ENCODE assay signal across 25 cellular contexts in the genomic region with DNA sequence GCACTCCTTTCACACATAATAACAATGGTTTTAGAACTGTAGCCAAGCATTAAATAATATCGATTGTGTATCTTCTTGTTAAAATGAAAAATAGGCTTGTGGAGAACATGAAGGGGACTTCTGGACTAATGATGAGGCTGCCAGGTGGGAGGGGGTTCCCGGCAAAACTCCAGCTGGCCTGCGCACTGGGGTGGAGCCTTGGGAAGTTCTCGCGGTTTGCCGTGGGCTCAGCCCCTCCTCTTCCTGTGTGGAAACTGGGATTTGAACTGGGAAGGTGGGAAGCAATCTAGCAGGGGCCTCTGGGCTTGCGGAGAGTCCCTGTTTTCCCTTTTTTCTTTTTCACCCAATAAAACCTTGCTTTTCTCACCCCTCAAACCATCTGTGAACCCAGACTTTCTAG.
"Had no signal": no experiment of that assay in that cellular context is flagged by ENCODE, and none has a peak within 500 bp of the region (broad histone marks: within the 10 kb centered on the region; RNA-seq: fewer than 3 reads in every experiment).

No MANE protein-coding gene starts in this region.

- H3K27me3 ChIP-seq: colonic mucosa, right atrium auricular region, stomach, tibial artery, upper lobe of right lung had no signal

- H3K4me1 ChIP-seq: colonic mucosa, left ventricle myocardium inferior, parathyroid adenoma, right atrium auricular region, stomach, tibial artery, upper lobe of right lung had no signal

- H3K36me3 Mint-ChIP-seq: activated naive CD4-positive, alpha-beta T cell treated with anti-CD3 and anti-CD28 coated beads, Interleukin-2, amount 50 U/mL, for 72 hours; mesothelial cell of epicardium; naive B cell; stimulated activated naive B cell treated with anti-CD40 and anti-IgM and Interleukin-4, amounts not matched to agents 10 μg/mL and 1 μg/mL and 100 μg/mL, for 72 hours had no signal

- H3K4me3 Mint-ChIP-seq: activated CD4-positive, alpha-beta T cell treated with anti-CD3 and anti-CD28 coated beads for 36 hours; activated T-cell treated with anti-CD3 and anti-CD28 coated beads, Interleukin-2, amount 50 U/mL, for 72 hours; mesothelial cell of epicardium; naive B cell; nephron progenitor cell; stimulated activated naive B cell treated with anti-CD40 and anti-IgM and Interleukin-4, amounts not matched to agents 10 μg/mL and 1 μg/mL and 100 μg/mL, for 72 hours had no signal

- H3K9me3 ChIP-seq: colonic mucosa, right atrium auricular region, stomach, tibial artery, upper lobe of right lung had no signal

- DNase-seq: activated CD4-positive, alpha-beta T cell treated with anti-CD3 and anti-CD28 coated beads for 36 hours; activated CD4-positive, CD25-positive, alpha-beta regulatory T cell; activated naive CD4-positive, alpha-beta T cell; activated T-cell treated with anti-CD3 and anti-CD28 coated beads for 4 hours; activated T-cell treated with anti-CD3 and anti-CD28 coated beads, Interleukin-2, amount 50 U/mL, for 72 hours; colonic mucosa; effector CD8-positive, alpha-beta T cell; glutamatergic neuron; islet precursor cell; left ventricle myocardium inferior; naive B cell; nephron progenitor cell; nucleus accumbens; stimulated activated CD4-positive, alpha-beta T cell treated with anti-CD3 and anti-CD28 coated beads, Interleukin-15, amount 100 ng/mL, for 24 hours; stimulated activated CD4-positive, alpha-beta T cell treated with anti-CD3 and anti-CD28 coated beads, Interleukin-2, amount 100 ng/mL, for 24 hours; stimulated activated naive B cell treated with anti-CD40 and anti-IgM and Interleukin-4, amounts not matched to agents 10 μg/mL and 1 μg/mL and 100 μg/mL, for 72 hours; stomach; tibial artery; upper lobe of right lung had no signal

- H3K4me1 Mint-ChIP-seq: activated CD4-positive, alpha-beta T cell treated with anti-CD3 and anti-CD28 coated beads for 36 hours; naive B cell; nephron progenitor cell; stimulated activated naive B cell treated with anti-CD40 and anti-IgM and Interleukin-4, amounts not matched to agents 10 μg/mL and 1 μg/mL and 100 μg/mL, for 72 hours had no signal

- H3K9me3 Mint-ChIP-seq: activated naive CD4-positive, alpha-beta T cell treated with anti-CD3 and anti-CD28 coated beads, Interleukin-2, amount 50 U/mL, for 72 hours; activated T-cell treated with anti-CD3 and anti-CD28 coated beads, Interleukin-2, amount 50 U/mL, for 72 hours; naive B cell; nephron progenitor cell; stimulated activated naive B cell treated with anti-CD40 and anti-IgM and Interleukin-4, amounts not matched to agents 10 μg/mL and 1 μg/mL and 100 μg/mL, for 72 hours had no signal

- H3K27me3 Mint-ChIP-seq: activated CD4-positive, alpha-beta T cell treated with anti-CD3 and anti-CD28 coated beads for 36 hours; naive B cell; stimulated activated naive B cell treated with anti-CD40 and anti-IgM and Interleukin-4, amounts not matched to agents 10 μg/mL and 1 μg/mL and 100 μg/mL, for 72 hours had no signal

- H3K79me2 ChIP-seq: parathyroid adenoma had no signal

- ATAC-seq: activated CD4-positive, alpha-beta T cell treated with anti-CD3 and anti-CD28 coated beads for 36 hours; activated naive CD4-positive, alpha-beta T cell treated with anti-CD3 and anti-CD28 coated beads, Interleukin-2, amount 50 U/mL, for 72 hours; activated T-cell treated with anti-CD3 and anti-CD28 coated beads, Interleukin-2, amount 50 U/mL, for 72 hours; stimulated activated naive B cell treated with anti-CD40 and anti-IgM and Interleukin-4, amounts not matched to agents 10 μg/mL and 1 μg/mL and 100 μg/mL, for 72 hours; upper lobe of right lung had no signal

- H3K27ac ChIP-seq: colonic mucosa, epithelial cell of prostate, left ventricle myocardium inferior, parathyroid adenoma, right atrium auricular region, stomach, tibial artery, upper lobe of right lung had no signal

- H3K27ac Mint-ChIP-seq: activated CD4-positive, alpha-beta T cell treated with anti-CD3 and anti-CD28 coated beads for 36 hours; activated naive CD4-positive, alpha-beta T cell treated with anti-CD3 and anti-CD28 coated beads, Interleukin-2, amount 50 U/mL, for 72 hours; activated T-cell treated with anti-CD3 and anti-CD28 coated beads, Interleukin-2, amount 50 U/mL, for 72 hours; naive B cell; nephron progenitor cell; stimulated activated naive B cell treated with anti-CD40 and anti-IgM and Interleukin-4, amounts not matched to agents 10 μg/mL and 1 μg/mL and 100 μg/mL, for 72 hours had no signal

- H2AFZ ChIP-seq: parathyroid adenoma had no signal

- H3K36me3 ChIP-seq: colonic mucosa, left ventricle myocardium inferior, right atrium auricular region, stomach, tibial artery, upper lobe of right lung had no signal

- FAIRE-seq: endometrium had no signal

- H3K4me3 ChIP-seq: colonic mucosa, left ventricle myocardium inferior, right atrium auricular region, stomach, tibial artery, upper lobe of right lung had no signal
